Comparison of ENCODE assay signal across 8 cellular contexts in genomic region chr15:91706366-91707032, GRCh38.
DNase-seq lines count a peak whose midpoint lies in the region; ATAC-seq and TF ChIP-seq lines count a peak whose summit lies in the region.

No MANE protein-coding gene starts in this region.

- no peaks in the 10 kb centered on the region for H3K27me3 ChIP-seq in DND-41 (ENCODE audit: insufficient read depth, low read length, poor library complexity)

- H4K20me1 ChIP-seq in DND-41 (ENCODE audit: insufficient read depth, low read length): no peaks in the 10 kb centered on the region

- ATAC-seq in DND-41 (ENCODE audit: insufficient read depth, low read depth) (peak; percentile 99), HG02885 (IDR thresholded peaks at IDR 0.05; ENCODE audit: poor library complexity, unreplicated experiment) (peak; percentile 66), left lobe of liver (peak; percentile 88), GM21737 (IDR thresholded peaks at IDR 0.05; ENCODE audit: unreplicated experiment) (no peak)

- peak overlapping the region; percentile 52 for H3K4me2 ChIP-seq in DND-41 (ENCODE audit: insufficient read depth, low read length)

- peak overlapping the region; percentile 43 for H3K9ac ChIP-seq in DND-41 (ENCODE audit: low read depth, low read length)

- no peaks in the 10 kb centered on the region for H3K9me3 ChIP-seq in DND-41 (ENCODE audit: insufficient read depth, low read length, severe bottlenecking)

- H3K79me2 ChIP-seq in DND-41 (ENCODE audit: insufficient read depth, low read length): no peaks in the 10 kb centered on the region

- H3K4me1 ChIP-seq in DND-41 (ENCODE audit: insufficient read depth, low read length): peaks cover 20% of the 10 kb centered on the region

- H3K27ac ChIP-seq in DND-41 (ENCODE audit: low read length): peak overlapping the region; percentile 65

- peak; percentile 95 for DNase-seq in DND-41
- DNase-seq in NCI-H2227 (lab: John Stamatoyannopoulos, UW; ENCODE audit: unreplicated experiment): peak; percentile 36
- peak; percentile 74 for DNase-seq in activated CD4-positive, CD25-positive, alpha-beta regulatory T cell treated with anti-CD3 and anti-CD28 coated beads, Interleukin-2, amount 50 U/mL, for 72 hours
- DNase-seq in cerebellar cortex (ENCODE audit: low spot score): peak; percentile 58
- DNase-seq in left lobe of liver (ENCODE audit: low spot score): peak; percentile 62
- peak; percentile 76 to 84 (median 77) for DNase-seq in stimulated activated CD4-positive, alpha-beta T cell treated with anti-CD3 and anti-CD28 coated beads, TNF-alpha, amount 100 ng/mL, for 24 hours (ENCODE audit: low read depth in 3 of 3)

- peak overlapping the region; percentile 60 for H2AFZ ChIP-seq in DND-41 (ENCODE audit: low read depth, low read length)

- peak; percentile 97 for TF ChIP-seq CTCF in DND-41 (IDR thresholded peaks at IDR 0.05; ENCODE audit: borderline replicate concordance, extremely low read depth, low read length, poor library complexity, severe bottlenecking)

- no peaks in the 10 kb centered on the region for H3K36me3 ChIP-seq in DND-41 (ENCODE audit: insufficient read depth, low read length)

- peak overlapping the region in 1 of 2 experiments; percentile 25; a peak in 1 of 4 replicates for H3K4me3 ChIP-seq in DND-41 (ENCODE audit: low read depth in 1 of 2, low read length in 2 of 2)

Comparison
In these comparisons a context has a peak if more than half of its experiments do, and no peak if none do; other contexts are left out.
1. DNase-seq: peak in every context shown above with its lines; median percentile 95 in DND-41; 77 in stimulated activated CD4-positive, alpha-beta T cell treated with anti-CD3 and anti-CD28 coated beads, TNF-alpha, amount 100 ng/mL, for 24 hours; 74 in activated CD4-positive, CD25-positive, alpha-beta regulatory T cell treated with anti-CD3 and anti-CD28 coated beads, Interleukin-2, amount 50 U/mL, for 72 hours; 62 in left lobe of liver; 58 in cerebellar cortex; 36 in NCI-H2227.